ENCODE assay signal across 10 cellular contexts in genomic region chrX:48611703-48612102, GRCh38.
"Had no signal": no experiment of that assay in that cellular context is flagged by ENCODE, and none has a peak within 500 bp of the region (broad histone marks: within the 10 kb centered on the region; RNA-seq: fewer than 3 reads in every experiment).

No MANE protein-coding gene starts in this region.

- H3K4me3 ChIP-seq: GM23248, HAP-1 had no signal

- ATAC-seq: HCT116 had no signal

- H3K4me2 ChIP-seq: KMS-11 had no signal

- H3K4me3 Mint-ChIP-seq: HFFc6 had no signal

- H3K9me3 ChIP-seq: HAP-1 had no signal

- H3K36me3 ChIP-seq: HAP-1 had no signal

- H3K27ac Mint-ChIP-seq: HFFc6 had no signal

- H3K9me3 Mint-ChIP-seq: HFFc6 had no signal

- H3K4me1 ChIP-seq: HAP-1 had no signal

- H3K9ac ChIP-seq: GM23248, KMS-11 had no signal

- H3K27ac ChIP-seq: GM23248, HL-60, KMS-11 had no signal

- H2AFZ ChIP-seq: GM23248 had no signal

- DNase-seq: GM23248, GOT3, H7, HFFc6, IMR-90, KBM-7 had no signal
